21 cellular contexts compared by ENCODE assay signal in the genomic region with DNA sequence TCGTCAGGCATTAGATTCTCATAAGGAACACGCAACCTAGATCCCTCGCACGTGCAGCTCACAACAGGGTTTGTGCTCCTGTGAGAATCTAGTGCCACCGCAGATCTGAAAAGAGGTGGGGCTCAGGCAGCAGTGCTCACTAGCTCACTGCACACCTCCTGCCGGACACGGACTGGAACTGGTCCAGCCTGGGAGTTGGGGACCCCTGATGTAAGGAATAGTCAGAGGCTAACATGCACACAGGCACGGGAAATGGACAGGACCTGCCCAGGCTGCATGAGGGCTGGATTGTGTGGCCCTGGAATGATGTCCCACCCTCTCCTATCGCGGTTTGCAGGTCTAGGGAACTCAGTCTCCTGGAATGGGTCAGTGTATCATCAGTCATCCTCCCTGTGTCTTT. TPM values are rescaled to one million over a fixed set of nuclear protein-coding genes. Genes with fewer than 3 reads are reported as not detected.
DNase-seq lines count a peak whose midpoint lies in the region; ATAC-seq, FAIRE-seq and TF ChIP-seq lines count a peak whose summit lies in the region.
"Had no signal": no experiment of that assay in that cellular context is flagged by ENCODE, and none has a peak within 500 bp of the region (broad histone marks: within the 10 kb centered on the region; RNA-seq: fewer than 3 reads in every experiment).

No MANE protein-coding gene starts in this region.

- H3K4me1 ChIP-seq in right atrium auricular region (no peaks in the 10 kb centered on the region), GM12878 (ENCODE audit: control insufficient read depth, insufficient read depth, low read length) (no peaks in the 10 kb centered on the region), neural progenitor cell (no peaks in the 10 kb centered on the region)

- H3K27ac Mint-ChIP-seq in neural progenitor cell = peak overlapping the region; percentile 7
- H3K27ac Mint-ChIP-seq: B cell; CD8-positive, alpha-beta memory T cell had no signal

- H3K27me3 ChIP-seq in right atrium auricular region (no peaks in the 10 kb centered on the region), GM12878 (replicated peaks in 1 of 2; ENCODE audit: control insufficient read depth in 2 of 2, insufficient read depth in 2 of 2, low read length in 1 of 2) (no peaks in the 10 kb centered on the region), neural progenitor cell (no peaks in the 10 kb centered on the region)
- H3K27me3 ChIP-seq: BLaER1 treated with 17β-estradiol and CSF1 and Interleukin-3, amounts not matched to agents 10 nM and 100 nM had no signal

- no peak for ATAC-seq in GM12878

- H3K4me2 ChIP-seq in GM12878 (ENCODE audit: control insufficient read depth, insufficient read depth) (no peak overlapping the region), neural progenitor cell (no peak overlapping the region)
- H3K4me2 ChIP-seq: BLaER1 treated with 17β-estradiol and CSF1 and Interleukin-3, amounts not matched to agents 10 nM and 100 nM had no signal

- H3K4me3 ChIP-seq in right atrium auricular region (no peak overlapping the region), GM12878 (no peak overlapping the region), neural progenitor cell (no peak overlapping the region)
- H3K4me3 ChIP-seq: BLaER1 treated with 17β-estradiol and CSF1 and Interleukin-3, amounts not matched to agents 10 nM and 100 nM had no signal

- intact Hi-C loops in cardiac septum (cut with DNase I) (no loop called here), GM12878 (cut with micrococcal nuclease; ENCODE audit: unreplicated experiment) (no loop called here)

- H3K9ac ChIP-seq in GM12878 (ENCODE audit: control insufficient read depth, insufficient read depth, low read length) (no peak overlapping the region), neural progenitor cell (no peak overlapping the region)
- H3K9ac ChIP-seq: BLaER1 treated with 17β-estradiol and CSF1 and Interleukin-3, amounts not matched to agents 10 nM and 100 nM had no signal

- no peaks in the 10 kb centered on the region for H3F3A ChIP-seq in neural progenitor cell (ENCODE audit: low read depth)

- H3K9me3 ChIP-seq in right atrium auricular region (no peaks in the 10 kb centered on the region), GM12878 (replicated peaks; ENCODE audit: control insufficient read depth, insufficient read depth, low read length) (no peaks in the 10 kb centered on the region), neural progenitor cell (ENCODE audit: low read depth) (no peaks in the 10 kb centered on the region)
- H3K9me3 ChIP-seq: BLaER1 treated with 17β-estradiol and CSF1 and Interleukin-3, amounts not matched to agents 10 nM and 100 nM had no signal

- in situ Hi-C loops in GM12878 (cut with MboI) = no loop called here

- no peaks in the 10 kb centered on the region for H3K36me3 Mint-ChIP-seq in neural progenitor cell

- H3K9me3 Mint-ChIP-seq in neural progenitor cell = no peaks in the 10 kb centered on the region
- H3K9me3 Mint-ChIP-seq: CD8-positive, alpha-beta memory T cell had no signal

- FAIRE-seq in GM12878 (lab: Jason Lieb, UNC) = no peak
- FAIRE-seq: GM12892, GM18507, HTR-8/SVneo had no signal

- TF ChIP-seq EP300 in GM12878 (IDR thresholded peaks at IDR 0.05; ENCODE audit: borderline replicate concordance in 1 of 2, control insufficient read depth in 1 of 2, low read depth in 2 of 2, low read length in 2 of 2) = no peak

- RAD21 ChIA-PET in GM12878 (lab: Charles Lee; ENCODE audit: unreplicated experiment) = interaction anchor here (0.7 kb wide), 1 partner anchor 120 kb away, joined by 3 read pairs; no protein-coding TSS in a partner anchor

- H4K20me1 ChIP-seq in GM12878 (ENCODE audit: control insufficient read depth, insufficient read depth) (no peaks in the 10 kb centered on the region), neural progenitor cell (ENCODE audit: low read depth) (no peaks in the 10 kb centered on the region)
- H4K20me1 ChIP-seq: BLaER1 treated with 17β-estradiol and CSF1 and Interleukin-3, amounts not matched to agents 10 nM and 100 nM had no signal

- peak; percentile 49 for DNase-seq in right atrium auricular region (ENCODE audit: low spot score)
- no peak for DNase-seq in cardiac septum (ENCODE audit: low spot score)
- DNase-seq in GM12878 (ENCODE audit: low read depth, low spot score) = no peak
- no peak for DNase-seq in neural progenitor cell (ENCODE audit: low spot score)
- no peak for DNase-seq in activated effector memory CD4-positive, alpha-beta T cell treated with anti-CD3 and anti-CD28 coated beads, Interleukin-2, amount 50 U/mL, for 16 hours
- DNase-seq in HuH-7.5 (ENCODE audit: low spot score) = no peak
- no peak for DNase-seq in erythroblast (lab: John Stamatoyannopoulos, UW)
- DNase-seq: CD8-positive, alpha-beta memory T cell; COR-L47; DMS 273 treated with DMSO at 0.1 percent for 48 hours; DMS53; DND-41; EL; GOT3; H7 had no signal

- SMC1A ChIA-PET in GM12878 (lab: Charles Lee; ENCODE audit: uncharacterized antibody, unreplicated experiment) = interaction anchor here (0.8 to 1.0 kb wide), 2 partner anchors 8 to 9 kb away, joined by 3 to 4 read pairs; no protein-coding TSS in a partner anchor

- WGBS in GM12878 (ENCODE audit: insufficient coverage, insufficient replicate concordance, low lambda C conversion rate, missing lambda C conversion rate) = 99% methylated on average over 10 of the region's 10 CpGs

- H3K27ac ChIP-seq in right atrium auricular region (no peak overlapping the region), GM12878 (ENCODE audit: control insufficient read depth, insufficient read depth) (no peak overlapping the region), neural progenitor cell (no peak overlapping the region)
- H3K27ac ChIP-seq: BLaER1 treated with 17β-estradiol and CSF1 and Interleukin-3, amounts not matched to agents 10 nM and 100 nM had no signal

- CTCF ChIA-PET in GM12878 (lab: Yijun Ruan, JAX) = interaction anchor here (1.5 kb wide), 1 partner anchor 9 kb away, joined by 7 read pairs; no protein-coding TSS in a partner anchor

- no peak for TF ChIP-seq RAD21 in GM12878 (IDR thresholded peaks at IDR 0.05; ENCODE audit: insufficient read depth, low read depth, low read length)

- POLR2A ChIA-PET in GM12878 (lab: Charles Lee) = no interaction called here

- H3K36me3 ChIP-seq in right atrium auricular region = peaks cover 20% of the 10 kb centered on the region
- H3K36me3 ChIP-seq in GM12878 (ENCODE audit: control insufficient read depth in 2 of 2, insufficient read depth in 2 of 2, low read length in 1 of 2) = peaks cover 20 to 39% of the 10 kb centered on the region in 2 experiments; a peak in 3 of 4 replicates
- no peaks in the 10 kb centered on the region for H3K36me3 ChIP-seq in neural progenitor cell

- peaks cover 4% of the 10 kb centered on the region for H3K4me1 Mint-ChIP-seq in neural progenitor cell
- H3K4me1 Mint-ChIP-seq: CD8-positive, alpha-beta memory T cell had no signal

- H3K79me2 ChIP-seq in GM12878 (ENCODE audit: control insufficient read depth, insufficient read depth, low read length) (no peaks in the 10 kb centered on the region), neural progenitor cell (ENCODE audit: low read depth) (no peaks in the 10 kb centered on the region)

- H3K27me3 Mint-ChIP-seq in neural progenitor cell (ENCODE audit: insufficient read depth, low read depth) = peaks cover 12% of the 10 kb centered on the region
- H3K27me3 Mint-ChIP-seq: B cell; CD8-positive, alpha-beta memory T cell had no signal

- BruUV-seq in GM12878 (replicated peaks; lab: Mats Ljungman, UMichigan) = no TSS peak

- H2AFZ ChIP-seq in GM12878 (ENCODE audit: control insufficient read depth, low read depth, low read length) = no peak overlapping the region
- H2AFZ ChIP-seq in neural progenitor cell (replicated peaks) = no peak overlapping the region

- TF ChIP-seq CTCF in right atrium auricular region (IDR thresholded peaks at IDR 0.05) (no peak), GM12878 (IDR thresholded peaks at IDR 0.05 in 2 of 3, conservative IDR thresholded peaks at IDR 0.05 in 1 of 3; ENCODE audit: control insufficient read depth in 2 of 3, extremely low read depth in 1 of 3, insufficient read depth in 1 of 3, low read depth in 3 of 3, low read length in 3 of 3) (no peak), neural progenitor cell (IDR thresholded peaks at IDR 0.05) (no peak)

- no peak overlapping the region for H3K4me3 Mint-ChIP-seq in neural progenitor cell
- H3K4me3 Mint-ChIP-seq: B cell; CD8-positive, alpha-beta memory T cell had no signal

- TF ChIP-seq POLR2A in GM12878 (IDR thresholded peaks at IDR 0.05; ENCODE audit: low read depth, low read length) = peak; percentile 45
- no peak for TF ChIP-seq POLR2A in erythroblast (IDR thresholded peaks at IDR 0.05; ENCODE audit: low read length)

RNA-seq across cellular contexts. Expression of gene MX1, which starts 23.2 kb away (rescaled TPM):
- total RNA-seq in right atrium auricular region (1 to 10 TPM; 6.9 to 8.5 TPM), cardiac septum (11.0 TPM), GM12878 (2014; rRNA removed) (385 and 432 TPM in 2 replicates), GM12878 (2014; rRNA removed; fragmentation: Illumina TruSeq; extraction: Trizol) (354 and 364 TPM in 2 replicates), GM12878 (2021) (380 and 405 TPM in 2 replicates), neural progenitor cell (ENCODE audit: low replicate concordance) (0.15 and 1.7 TPM in 2 replicates)
- total RNA-seq in GM12878 (2013; cell fraction: nucleolus; rRNA removed) = 488 and 545 TPM in 2 replicates
- polyA plus RNA-seq in GM12878 (2011; ENCODE audit: low read depth) = 255 TPM
- polyA plus RNA-seq in GM12878 (2011; rRNA removed) (337 and 367 TPM in 2 replicates), GM12878 (2014; fragmentation: Illumina TruSeq; extraction: Trizol) (293 and 352 TPM in 2 replicates), GM12878 (2014; fragmentation: Nextera tagmentation; extraction: Ambion mirVana) (10 to 100 TPM; 75.9 to 90.9 TPM), GM12878 (2014; rRNA removed) (308 and 311 TPM in 2 replicates), GM12878 (2016; fragmentation: Nextera tagmentation; extraction: Ambion mirVana) (100 to 1,000 TPM; 242 to 247 TPM)
- polyA plus RNA-seq in GM12878 (2011; cell fraction: cytosol; rRNA removed) = 403 and 416 TPM in 2 replicates
- polyA plus RNA-seq in GM12878 (2011; cell fraction: nucleus; rRNA removed) = 596 and 625 TPM in 2 replicates
- 327 and 366 TPM in 2 replicates for polyA plus RNA-seq in GM12878 (2012)
- 680 and 808 TPM in 2 replicates for polyA minus RNA-seq in GM12878 (2011; rRNA and poly(A)+ RNA removed)
- polyA minus RNA-seq in GM12878 (2011; cell fraction: cytosol; rRNA and poly(A)+ RNA removed) = 217 and 223 TPM in 2 replicates
- polyA minus RNA-seq in GM12878 (2011; cell fraction: nucleus; rRNA and poly(A)+ RNA removed) = 429 and 648 TPM in 2 replicates
- total RNA-seq: G401 had no signal

RNA-seq across cellular contexts. Expression of gene MX2, which starts 41.0 kb away (rescaled TPM):
- total RNA-seq in right atrium auricular region (1 to 10 TPM; 5.5 to 5.9 TPM), cardiac septum (5.0 TPM), GM12878 (2014; rRNA removed) (43.3 and 51.0 TPM in 2 replicates), GM12878 (2014; rRNA removed; fragmentation: Illumina TruSeq; extraction: Trizol) (53.8 and 54.1 TPM in 2 replicates), GM12878 (2021) (49.0 and 52.2 TPM in 2 replicates), neural progenitor cell (ENCODE audit: low replicate concordance) (2.2 and 3.3 TPM in 2 replicates)
- total RNA-seq in GM12878 (2013; cell fraction: nucleolus; rRNA removed) = 393 and 402 TPM in 2 replicates
- 32.5 TPM for polyA plus RNA-seq in GM12878 (2011; ENCODE audit: low read depth)
- polyA plus RNA-seq in GM12878 (2011; rRNA removed) (167 and 182 TPM in 2 replicates), GM12878 (2014; fragmentation: Illumina TruSeq; extraction: Trizol) (85.0 and 133 TPM in 2 replicates), GM12878 (2014; fragmentation: Nextera tagmentation; extraction: Ambion mirVana) (10 to 100 TPM; 10.5 to 13.9 TPM), GM12878 (2014; rRNA removed) (42.4 and 49.7 TPM in 2 replicates), GM12878 (2016; fragmentation: Nextera tagmentation; extraction: Ambion mirVana) (10 to 100 TPM; 25.3 to 26.7 TPM)
- 135 and 137 TPM in 2 replicates for polyA plus RNA-seq in GM12878 (2011; cell fraction: cytosol; rRNA removed)
- 152 and 184 TPM in 2 replicates for polyA plus RNA-seq in GM12878 (2011; cell fraction: nucleus; rRNA removed)
- polyA plus RNA-seq in GM12878 (2012) = 46.6 and 49.9 TPM in 2 replicates
- 143 and 159 TPM in 2 replicates for polyA minus RNA-seq in GM12878 (2011; rRNA and poly(A)+ RNA removed)
- 45.2 and 49.5 TPM in 2 replicates for polyA minus RNA-seq in GM12878 (2011; cell fraction: cytosol; rRNA and poly(A)+ RNA removed)
- polyA minus RNA-seq in GM12878 (2011; cell fraction: nucleus; rRNA and poly(A)+ RNA removed) = 100.0 and 124 TPM in 2 replicates
- total RNA-seq: G401 had no signal

Comparison
In these comparisons a context has a peak if more than half of its experiments do, and no peak if none do; other contexts are left out.
1. RNA of gene MX1, which starts 23.2 kb away (total RNA-seq): 354 to 545 TPM in GM12878; 11.0 TPM in cardiac septum (single experiment), 6.9 to 8.5 TPM in right atrium auricular region and 0.15 to 1.7 TPM in neural progenitor cell; every median in the first group is over 10 times any median in the second.